23 cellular contexts compared by ENCODE assay signal in the genomic region with DNA sequence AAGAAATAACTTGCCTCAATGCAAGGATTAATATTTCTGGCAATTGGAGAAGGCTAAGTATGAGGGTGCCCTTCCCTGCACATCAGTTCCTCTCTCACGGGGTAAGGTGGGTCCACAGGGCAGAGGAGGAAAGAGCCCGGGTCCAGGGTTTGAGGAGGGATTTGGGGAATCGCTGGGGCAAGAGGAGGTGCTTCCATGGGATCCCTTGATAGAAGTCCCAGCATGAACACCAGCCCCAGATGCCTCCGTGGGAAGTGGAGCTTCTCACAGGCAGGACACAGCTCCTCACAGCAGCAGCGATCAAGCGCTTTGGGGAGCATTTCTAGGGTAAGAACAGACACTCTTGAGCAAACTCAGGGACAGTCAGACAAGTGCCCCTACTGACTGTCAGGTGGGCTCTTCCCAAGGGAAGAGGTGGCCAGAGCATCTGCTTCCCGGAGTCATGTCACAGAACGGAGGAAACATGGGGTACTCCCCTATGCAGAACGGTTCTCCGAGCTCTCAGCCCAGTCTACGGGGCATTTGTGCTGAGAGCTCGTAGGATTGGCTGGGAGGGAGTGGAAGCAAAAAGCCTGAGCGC.
"Had no signal": no experiment of that assay in that cellular context is flagged by ENCODE, and none has a peak within 500 bp of the region (broad histone marks: within the 10 kb centered on the region; RNA-seq: fewer than 3 reads in every experiment).

No MANE protein-coding gene starts in this region.

- H3K36me3 ChIP-seq: SJCRH30 had no signal

- H3K27ac ChIP-seq: HL-60, SJCRH30 had no signal

- FAIRE-seq: HTR-8/SVneo had no signal

- H3K9me3 ChIP-seq: SJCRH30 had no signal

- H3K27me3 ChIP-seq: SJCRH30 had no signal

- H3K4me1 ChIP-seq: SJCRH30 had no signal

- ATAC-seq: Panc1, PC-3, Right ventricle myocardium inferior, SK-N-SH treated with all-trans-retinoic acid at 6 μM for 48 hours had no signal

- DNase-seq: KBM-7, MV-4-11, NCI-H1048, NCI-H1105, NCI-H1436, NCI-H187, NCI-H2029, NCI-H2081 treated with DMSO at 0.1 percent for 48 hours, NCI-H2171, NCI-H226, NCI-H446, NCI-H510A, NCI-H524 treated with DMSO at 0.1 percent for 48 hours, NCI-H69, NCI-H774, PC-3, SHP77 treated with DMSO at 0.1 percent for 48 hours, SJCRH30 had no signal

- H3K4me3 ChIP-seq: SJCRH30 had no signal
